Comparison of ENCODE assay signal across 14 cellular contexts in the genomic region with DNA sequence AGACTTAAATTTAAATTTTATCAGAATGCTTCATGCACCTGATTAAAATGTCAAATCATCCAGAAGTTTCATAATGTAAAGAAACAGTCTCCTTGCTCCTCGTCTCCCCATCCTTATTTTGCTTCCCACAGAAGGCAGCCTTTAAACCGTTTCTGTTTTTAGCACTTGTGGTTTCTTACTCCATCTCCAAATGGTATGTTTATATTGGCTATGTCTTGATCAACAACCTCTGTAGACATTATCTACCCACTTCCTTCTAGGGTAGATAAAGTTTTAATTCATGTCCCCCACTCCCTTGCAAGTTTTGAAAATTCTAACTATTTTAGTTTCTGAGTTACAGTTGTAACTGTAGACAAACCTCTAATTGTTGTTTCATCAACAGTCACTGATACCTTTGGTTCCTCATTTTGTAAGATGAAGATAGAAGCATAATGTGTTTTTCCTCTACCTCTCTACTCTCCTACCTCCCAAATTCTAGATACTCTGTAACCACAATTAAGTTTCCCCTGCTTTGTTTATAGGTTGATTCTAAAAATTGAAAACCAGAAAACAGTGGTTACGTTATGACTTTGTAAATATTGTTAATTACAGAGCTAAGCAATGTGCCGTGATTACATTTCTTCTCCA.
A peak's percentile ranks its signal among the peaks of the same experiment; 100 is the strongest.
DNase-seq lines count a peak whose midpoint lies in the region; ATAC-seq and TF ChIP-seq lines count a peak whose summit lies in the region.
"Had no signal": no experiment of that assay in that cellular context is flagged by ENCODE, and none has a peak within 500 bp of the region (broad histone marks: within the 10 kb centered on the region; RNA-seq: fewer than 3 reads in every experiment).

No MANE protein-coding gene starts in this region.

- peak overlapping the region; percentile 78 for H3K27ac ChIP-seq in DND-41 (ENCODE audit: low read length)
- H3K27ac ChIP-seq: left ventricle myocardium inferior, SJSA1 had no signal

- DNase-seq in DND-41 (no peak), RPMI7951 (ENCODE audit: low read depth) (peak; percentile 49), fibroblast of peridontal ligament (ENCODE audit: extremely low read depth) (peak; percentile 34), NCI-H1694 (lab: John Stamatoyannopoulos, UW) (no peak), dedifferentiated amniotic fluid mesenchymal stem cell (ENCODE audit: extremely low spot score) (no peak), ecto neural progenitor cell (ENCODE audit: low spot score) (no peak)
- DNase-seq: C1 segment of cervical spinal cord, left ventricle myocardium inferior, NCI-H1092, NCI-H526, nephron progenitor cell had no signal

- H3K9ac ChIP-seq in DND-41 (ENCODE audit: low read depth, low read length) = peak overlapping the region; percentile 24

- no peaks in the 10 kb centered on the region for H3K36me3 ChIP-seq in DND-41 (ENCODE audit: insufficient read depth, low read length)
- H3K36me3 ChIP-seq: left ventricle myocardium inferior, SJSA1 had no signal

- no peak for TF ChIP-seq CTCF in DND-41 (IDR thresholded peaks at IDR 0.05; ENCODE audit: borderline replicate concordance, extremely low read depth, low read length, poor library complexity, severe bottlenecking)

- 0 out of 2 replicates have a peak overlapping the region, but pooled peaks have one; percentile 14 for H2AFZ ChIP-seq in DND-41 (ENCODE audit: low read depth, low read length)

- H3K27me3 ChIP-seq in DND-41 (ENCODE audit: insufficient read depth, low read length, poor library complexity) = no peaks in the 10 kb centered on the region
- H3K27me3 ChIP-seq: SJSA1 had no signal

- H3K79me2 ChIP-seq in DND-41 (ENCODE audit: insufficient read depth, low read length) = no peaks in the 10 kb centered on the region

- H3K9me3 ChIP-seq in DND-41 (ENCODE audit: insufficient read depth, low read length, severe bottlenecking) = peaks cover 9% of the 10 kb centered on the region
- H3K9me3 ChIP-seq: SJSA1 had no signal

- H3K4me3 ChIP-seq in DND-41 (ENCODE audit: low read depth in 1 of 2, low read length in 2 of 2) = no peak overlapping the region
- H3K4me3 ChIP-seq: left ventricle myocardium inferior, SJSA1 had no signal

- no peaks in the 10 kb centered on the region for H4K20me1 ChIP-seq in DND-41 (ENCODE audit: insufficient read depth, low read length)

- ATAC-seq in DND-41 (ENCODE audit: insufficient read depth, low read depth) = peak; percentile 82
- ATAC-seq in HG02885 (IDR thresholded peaks at IDR 0.05; ENCODE audit: poor library complexity, unreplicated experiment) = peak; percentile 50
- no peak for ATAC-seq in HG03175 (IDR thresholded peaks at IDR 0.05; ENCODE audit: unreplicated experiment)

- H3K4me1 ChIP-seq in DND-41 (ENCODE audit: insufficient read depth, low read length) = peaks cover 37% of the 10 kb centered on the region
- H3K4me1 ChIP-seq: SJSA1 had no signal

- peak overlapping the region; percentile 44 for H3K4me2 ChIP-seq in DND-41 (ENCODE audit: insufficient read depth, low read length)

Comparison
In these comparisons a context has a peak if more than half of its experiments do, and no peak if none do; other contexts are left out.
1. DNase-seq: peak in RPMI7951 (single experiment) and fibroblast of peridontal ligament (single experiment); none in DND-41 (single experiment), NCI-H1694 (single experiment), dedifferentiated amniotic fluid mesenchymal stem cell (single experiment) and ecto neural progenitor cell (single experiment).